ENCODE assay signal across 1 cellular context in the genomic region with DNA sequence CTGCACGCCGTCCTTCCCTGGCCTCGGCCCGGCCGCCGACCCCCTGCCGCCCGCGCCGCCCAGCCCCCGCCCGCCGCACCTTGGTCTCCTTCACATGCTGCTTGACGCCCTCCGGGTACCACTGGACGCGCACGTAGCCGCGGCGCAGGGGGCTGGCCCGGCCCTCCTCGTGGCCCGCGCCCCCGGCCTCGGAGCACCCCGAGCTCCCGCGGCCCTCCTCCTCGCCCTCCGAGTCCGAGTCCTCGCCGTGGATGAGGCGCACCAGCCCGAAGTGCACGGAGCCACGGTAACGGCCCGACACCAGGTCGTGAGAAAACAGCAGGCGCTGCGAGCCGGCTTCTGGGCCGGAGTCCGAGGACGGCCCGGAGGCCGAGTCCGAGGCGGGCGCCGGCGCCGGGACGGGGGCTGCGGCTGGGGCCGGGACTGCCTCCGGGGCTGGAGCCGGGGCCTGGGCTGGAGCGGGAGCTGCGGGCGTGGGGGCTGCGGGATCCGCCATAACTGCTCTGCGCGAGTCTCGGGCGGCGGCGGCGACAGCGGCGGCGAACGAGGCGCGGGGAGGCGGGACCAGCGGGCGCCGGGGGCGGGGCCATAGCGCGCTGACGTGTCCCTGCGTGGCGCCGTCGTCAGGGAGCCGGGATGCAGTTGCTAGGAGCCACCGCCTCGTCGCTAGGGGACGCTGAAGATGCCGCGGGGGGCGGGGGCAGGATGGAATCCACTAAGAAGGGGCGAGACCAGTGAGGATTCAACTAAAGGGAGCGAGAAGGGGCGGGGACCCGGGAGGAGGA.
TF ChIP-seq lines count a peak whose summit lies in the region.

A gene (minus strand): TSS at position 507 of the 785 bp plus-strand sequence. CDS start 11 bp downstream, at position 496.

TF ChIP-seq in HEK293, 187 proteins besides CTCF, POLR2A, EP300 and RAD21 (continued from another document):
- TF ChIP-seq, protein P1, sequence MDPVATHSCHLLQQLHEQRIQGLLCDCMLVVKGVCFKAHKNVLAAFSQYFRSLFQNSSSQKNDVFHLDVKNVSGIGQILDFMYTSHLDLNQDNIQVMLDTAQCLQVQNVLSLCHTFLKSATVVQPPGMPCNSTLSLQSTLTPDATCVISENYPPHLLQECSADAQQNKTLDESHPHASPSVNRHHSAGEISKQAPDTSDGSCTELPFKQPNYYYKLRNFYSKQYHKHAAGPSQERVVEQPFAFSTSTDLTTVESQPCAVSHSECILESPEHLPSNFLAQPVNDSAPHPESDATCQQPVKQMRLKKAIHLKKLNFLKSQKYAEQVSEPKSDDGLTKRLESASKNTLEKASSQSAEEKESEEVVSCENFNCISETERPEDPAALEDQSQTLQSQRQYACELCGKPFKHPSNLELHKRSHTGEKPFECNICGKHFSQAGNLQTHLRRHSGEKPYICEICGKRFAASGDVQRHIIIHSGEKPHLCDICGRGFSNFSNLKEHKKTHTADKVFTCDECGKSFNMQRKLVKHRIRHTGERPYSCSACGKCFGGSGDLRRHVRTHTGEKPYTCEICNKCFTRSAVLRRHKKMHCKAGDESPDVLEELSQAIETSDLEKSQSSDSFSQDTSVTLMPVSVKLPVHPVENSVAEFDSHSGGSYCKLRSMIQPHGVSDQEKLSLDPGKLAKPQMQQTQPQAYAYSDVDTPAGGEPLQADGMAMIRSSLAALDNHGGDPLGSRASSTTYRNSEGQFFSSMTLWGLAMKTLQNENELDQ (tag by site-specific recombination; IDR thresholded peaks at IDR 0.05; ENCODE audit: low read depth), result no peak
- TF ChIP-seq ZNF561 (tag by site-specific recombination; IDR thresholded peaks at IDR 0.05; ENCODE audit: borderline replicate concordance) (peak; percentile 68; the same call in 1 of the 2 replicates), YY1 (tag by site-specific recombination; IDR thresholded peaks at IDR 0.05) (peak; percentile 54; the same call in 1 of the 2 replicates), ZNF654 (tag by site-specific recombination; IDR thresholded peaks at IDR 0.05; ENCODE audit: low read depth) (no peak), IKZF3 (tag by site-specific recombination; IDR thresholded peaks at IDR 0.05) (0 out of 2 replicates have a peak, but pooled peaks have one; percentile 35), ZNF311 (tag by site-specific recombination; IDR thresholded peaks at IDR 0.05; ENCODE audit: borderline replicate concordance) (no peak), SP7 (tag by site-specific recombination; IDR thresholded peaks at IDR 0.05) (no peak), ZNF24 (tag by site-specific recombination; IDR thresholded peaks at IDR 0.05) (no peak), ZNF624 (tag by site-specific recombination; IDR thresholded peaks at IDR 0.05) (no peak), ZSCAN16 (tag by site-specific recombination; IDR thresholded peaks at IDR 0.05) (no peak), ZNF501 (tag by site-specific recombination; IDR thresholded peaks at IDR 0.05) (no peak), ZNF37A (tag by site-specific recombination; IDR thresholded peaks at IDR 0.05) (0 out of 2 replicates have a peak, but pooled peaks have one; percentile 39), ZNF658 (tag by site-specific recombination; IDR thresholded peaks at IDR 0.05) (no peak), ZBTB8A (tag by site-specific recombination; IDR thresholded peaks at IDR 0.05) (peak; percentile 30; the same call in 1 of the 2 replicates), ZNF701 (tag by site-specific recombination; IDR thresholded peaks at IDR 0.05) (no peak), ZNF184 (tag by site-specific recombination; IDR thresholded peaks at IDR 0.05) (0 out of 2 replicates have a peak, but pooled peaks have one; percentile 37), EGR2 (tag by site-specific recombination; IDR thresholded peaks at IDR 0.05; ENCODE audit: low read depth) (no peak), ZBTB20 (tag by site-specific recombination; IDR thresholded peaks at IDR 0.05) (peak; percentile 8; the same call in 1 of the 2 replicates), ZNF510 (tag by site-specific recombination; IDR thresholded peaks at IDR 0.05; ENCODE audit: insufficient replicate concordance) (no peak), ZNF548 (tag by site-specific recombination; IDR thresholded peaks at IDR 0.05) (no peak), ZNF560 (tag by site-specific recombination; IDR thresholded peaks at IDR 0.05; ENCODE audit: borderline replicate concordance) (no peak), ZNF558 (tag by site-specific recombination; IDR thresholded peaks at IDR 0.05) (no peak), KLF10 (tag by site-specific recombination; IDR thresholded peaks at IDR 0.05) (peak; percentile 71; the same call in 1 of the 2 replicates), ZNF530 (tag by site-specific recombination; IDR thresholded peaks at IDR 0.05; ENCODE audit: low read depth) (no peak), ZNF146 (tag by site-specific recombination; IDR thresholded peaks at IDR 0.05) (no peak), ZNF792 (tag by site-specific recombination; IDR thresholded peaks at IDR 0.05) (no peak), ZNF223 (tag by site-specific recombination; IDR thresholded peaks at IDR 0.05) (no peak), ZNF391 (tag by site-specific recombination; IDR thresholded peaks at IDR 0.05; ENCODE audit: borderline replicate concordance, low read depth) (no peak), REPIN1 (tag by site-specific recombination; IDR thresholded peaks at IDR 0.05; ENCODE audit: low read depth) (no peak), ZNF544 (tag by site-specific recombination; IDR thresholded peaks at IDR 0.05) (no peak), ZNF664 (tag by site-specific recombination; IDR thresholded peaks at IDR 0.05) (no peak), ZNF112 (tag by site-specific recombination; IDR thresholded peaks at IDR 0.05) (no peak), ZNF23 (tag by site-specific recombination; IDR thresholded peaks at IDR 0.05; ENCODE audit: borderline replicate concordance) (no peak), ZNF660 (tag by site-specific recombination; IDR thresholded peaks at IDR 0.05) (peak; percentile 73; the same call in 1 of the 2 replicates), ZBTB17 (tag by site-specific recombination; IDR thresholded peaks at IDR 0.05) (no peak), SP3 (tag by site-specific recombination; IDR thresholded peaks at IDR 0.05) (peak; percentile 84)
- TF ChIP-seq, protein P2, sequence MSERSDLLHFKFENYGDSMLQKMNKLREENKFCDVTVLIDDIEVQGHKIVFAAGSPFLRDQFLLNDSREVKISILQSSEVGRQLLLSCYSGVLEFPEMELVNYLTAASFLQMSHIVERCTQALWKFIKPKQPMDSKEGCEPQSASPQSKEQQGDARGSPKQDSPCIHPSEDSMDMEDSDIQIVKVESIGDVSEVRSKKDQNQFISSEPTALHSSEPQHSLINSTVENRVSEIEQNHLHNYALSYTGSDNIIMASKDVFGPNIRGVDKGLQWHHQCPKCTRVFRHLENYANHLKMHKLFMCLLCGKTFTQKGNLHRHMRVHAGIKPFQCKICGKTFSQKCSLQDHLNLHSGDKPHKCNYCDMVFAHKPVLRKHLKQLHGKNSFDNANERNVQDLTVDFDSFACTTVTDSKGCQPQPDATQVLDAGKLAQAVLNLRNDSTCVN (tag by site-specific recombination; optimal IDR thresholded peaks at IDR 0.05), result peak; percentile 77
- TF ChIP-seq, protein P3, sequence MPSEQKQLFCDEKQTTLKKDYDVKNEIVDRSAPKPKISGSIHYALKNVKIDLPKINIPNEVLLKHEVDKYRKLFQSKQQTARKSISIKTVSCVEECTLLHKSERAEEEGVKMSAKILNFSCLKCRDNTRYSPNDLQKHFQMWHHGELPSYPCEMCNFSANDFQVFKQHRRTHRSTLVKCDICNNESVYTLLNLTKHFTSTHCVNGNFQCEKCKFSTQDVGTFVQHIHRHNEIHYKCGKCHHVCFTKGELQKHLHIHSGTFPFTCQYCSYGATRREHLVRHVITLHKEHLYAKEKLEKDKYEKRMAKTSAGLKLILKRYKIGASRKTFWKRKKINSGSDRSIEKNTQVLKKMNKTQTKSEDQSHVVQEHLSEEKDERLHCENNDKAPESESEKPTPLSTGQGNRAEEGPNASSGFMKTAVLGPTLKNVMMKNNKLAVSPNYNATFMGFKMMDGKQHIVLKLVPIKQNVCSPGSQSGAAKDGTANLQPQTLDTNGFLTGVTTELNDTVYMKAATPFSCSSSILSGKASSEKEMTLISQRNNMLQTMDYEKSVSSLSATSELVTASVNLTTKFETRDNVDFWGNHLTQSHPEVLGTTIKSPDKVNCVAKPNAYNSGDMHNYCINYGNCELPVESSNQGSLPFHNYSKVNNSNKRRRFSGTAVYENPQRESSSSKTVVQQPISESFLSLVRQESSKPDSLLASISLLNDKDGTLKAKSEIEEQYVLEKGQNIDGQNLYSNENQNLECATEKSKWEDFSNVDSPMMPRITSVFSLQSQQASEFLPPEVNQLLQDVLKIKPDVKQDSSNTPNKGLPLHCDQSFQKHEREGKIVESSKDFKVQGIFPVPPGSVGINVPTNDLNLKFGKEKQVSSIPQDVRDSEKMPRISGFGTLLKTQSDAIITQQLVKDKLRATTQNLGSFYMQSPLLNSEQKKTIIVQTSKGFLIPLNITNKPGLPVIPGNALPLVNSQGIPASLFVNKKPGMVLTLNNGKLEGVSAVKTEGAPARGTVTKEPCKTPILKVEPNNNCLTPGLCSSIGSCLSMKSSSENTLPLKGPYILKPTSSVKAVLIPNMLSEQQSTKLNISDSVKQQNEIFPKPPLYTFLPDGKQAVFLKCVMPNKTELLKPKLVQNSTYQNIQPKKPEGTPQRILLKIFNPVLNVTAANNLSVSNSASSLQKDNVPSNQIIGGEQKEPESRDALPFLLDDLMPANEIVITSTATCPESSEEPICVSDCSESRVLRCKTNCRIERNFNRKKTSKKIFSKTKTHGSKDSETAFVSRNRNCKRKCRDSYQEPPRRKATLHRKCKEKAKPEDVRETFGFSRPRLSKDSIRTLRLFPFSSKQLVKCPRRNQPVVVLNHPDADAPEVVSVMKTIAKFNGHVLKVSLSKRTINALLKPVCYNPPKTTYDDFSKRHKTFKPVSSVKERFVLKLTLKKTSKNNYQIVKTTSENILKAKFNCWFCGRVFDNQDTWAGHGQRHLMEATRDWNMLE (tag by site-specific recombination; conservative IDR thresholded peaks at IDR 0.05; ENCODE audit: low read depth), result no peak
- TF ChIP-seq, protein P4, sequence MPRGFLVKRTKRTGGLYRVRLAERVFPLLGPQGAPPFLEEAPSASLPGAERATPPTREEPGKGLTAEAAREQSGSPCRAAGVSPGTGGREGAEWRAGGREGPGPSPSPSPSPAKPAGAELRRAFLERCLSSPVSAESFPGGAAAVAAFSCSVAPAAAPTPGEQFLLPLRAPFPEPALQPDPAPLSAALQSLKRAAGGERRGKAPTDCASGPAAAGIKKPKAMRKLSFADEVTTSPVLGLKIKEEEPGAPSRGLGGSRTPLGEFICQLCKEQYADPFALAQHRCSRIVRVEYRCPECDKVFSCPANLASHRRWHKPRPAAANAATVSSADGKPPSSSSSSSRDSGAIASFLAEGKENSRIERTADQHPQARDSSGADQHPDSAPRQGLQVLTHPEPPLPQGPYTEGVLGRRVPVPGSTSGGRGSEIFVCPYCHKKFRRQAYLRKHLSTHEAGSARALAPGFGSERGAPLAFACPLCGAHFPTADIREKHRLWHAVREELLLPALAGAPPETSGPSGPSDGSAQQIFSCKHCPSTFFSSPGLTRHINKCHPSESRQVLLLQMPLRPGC (tag by site-specific recombination; IDR thresholded peaks at IDR 0.05), result no peak
- TF ChIP-seq, protein P5, sequence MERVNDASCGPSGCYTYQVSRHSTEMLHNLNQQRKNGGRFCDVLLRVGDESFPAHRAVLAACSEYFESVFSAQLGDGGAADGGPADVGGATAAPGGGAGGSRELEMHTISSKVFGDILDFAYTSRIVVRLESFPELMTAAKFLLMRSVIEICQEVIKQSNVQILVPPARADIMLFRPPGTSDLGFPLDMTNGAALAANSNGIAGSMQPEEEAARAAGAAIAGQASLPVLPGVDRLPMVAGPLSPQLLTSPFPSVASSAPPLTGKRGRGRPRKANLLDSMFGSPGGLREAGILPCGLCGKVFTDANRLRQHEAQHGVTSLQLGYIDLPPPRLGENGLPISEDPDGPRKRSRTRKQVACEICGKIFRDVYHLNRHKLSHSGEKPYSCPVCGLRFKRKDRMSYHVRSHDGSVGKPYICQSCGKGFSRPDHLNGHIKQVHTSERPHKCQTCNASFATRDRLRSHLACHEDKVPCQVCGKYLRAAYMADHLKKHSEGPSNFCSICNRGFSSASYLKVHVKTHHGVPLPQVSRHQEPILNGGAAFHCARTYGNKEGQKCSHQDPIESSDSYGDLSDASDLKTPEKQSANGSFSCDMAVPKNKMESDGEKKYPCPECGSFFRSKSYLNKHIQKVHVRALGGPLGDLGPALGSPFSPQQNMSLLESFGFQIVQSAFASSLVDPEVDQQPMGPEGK (tag by site-specific recombination; IDR thresholded peaks at IDR 0.05), result peak; percentile 88
- TF ChIP-seq, protein P6, sequence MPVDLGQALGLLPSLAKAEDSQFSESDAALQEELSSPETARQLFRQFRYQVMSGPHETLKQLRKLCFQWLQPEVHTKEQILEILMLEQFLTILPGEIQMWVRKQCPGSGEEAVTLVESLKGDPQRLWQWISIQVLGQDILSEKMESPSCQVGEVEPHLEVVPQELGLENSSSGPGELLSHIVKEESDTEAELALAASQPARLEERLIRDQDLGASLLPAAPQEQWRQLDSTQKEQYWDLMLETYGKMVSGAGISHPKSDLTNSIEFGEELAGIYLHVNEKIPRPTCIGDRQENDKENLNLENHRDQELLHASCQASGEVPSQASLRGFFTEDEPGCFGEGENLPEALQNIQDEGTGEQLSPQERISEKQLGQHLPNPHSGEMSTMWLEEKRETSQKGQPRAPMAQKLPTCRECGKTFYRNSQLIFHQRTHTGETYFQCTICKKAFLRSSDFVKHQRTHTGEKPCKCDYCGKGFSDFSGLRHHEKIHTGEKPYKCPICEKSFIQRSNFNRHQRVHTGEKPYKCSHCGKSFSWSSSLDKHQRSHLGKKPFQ (tag by site-specific recombination; IDR thresholded peaks at IDR 0.05), result no peak
- TF ChIP-seq, protein P7, sequence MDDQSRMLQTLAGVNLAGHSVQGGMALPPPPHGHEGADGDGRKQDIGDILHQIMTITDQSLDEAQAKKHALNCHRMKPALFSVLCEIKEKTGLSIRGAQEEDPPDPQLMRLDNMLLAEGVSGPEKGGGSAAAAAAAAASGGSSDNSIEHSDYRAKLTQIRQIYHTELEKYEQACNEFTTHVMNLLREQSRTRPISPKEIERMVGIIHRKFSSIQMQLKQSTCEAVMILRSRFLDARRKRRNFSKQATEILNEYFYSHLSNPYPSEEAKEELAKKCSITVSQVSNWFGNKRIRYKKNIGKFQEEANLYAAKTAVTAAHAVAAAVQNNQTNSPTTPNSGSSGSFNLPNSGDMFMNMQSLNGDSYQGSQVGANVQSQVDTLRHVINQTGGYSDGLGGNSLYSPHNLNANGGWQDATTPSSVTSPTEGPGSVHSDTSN (CRISPR knock-in tag; IDR thresholded peaks at IDR 0.05), result peak; percentile 77; the same call in 1 of the 2 replicates
